Comparison of ENCODE assay signal across 1 cellular context in genomic region chr10:77392236-77392721, GRCh38.
TF ChIP-seq lines count a peak whose summit lies in the region.

No MANE protein-coding gene starts in this region.

TF ChIP-seq in IMR-90, 13 proteins besides CTCF, POLR2A, EP300 and RAD21 (continued from another document):
- TF ChIP-seq, protein P1, sequence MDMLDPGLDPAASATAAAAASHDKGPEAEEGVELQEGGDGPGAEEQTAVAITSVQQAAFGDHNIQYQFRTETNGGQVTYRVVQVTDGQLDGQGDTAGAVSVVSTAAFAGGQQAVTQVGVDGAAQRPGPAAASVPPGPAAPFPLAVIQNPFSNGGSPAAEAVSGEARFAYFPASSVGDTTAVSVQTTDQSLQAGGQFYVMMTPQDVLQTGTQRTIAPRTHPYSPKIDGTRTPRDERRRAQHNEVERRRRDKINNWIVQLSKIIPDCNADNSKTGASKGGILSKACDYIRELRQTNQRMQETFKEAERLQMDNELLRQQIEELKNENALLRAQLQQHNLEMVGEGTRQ (IDR thresholded peaks at IDR 0.05; ENCODE audit: low read depth, low read length), result no peak
- TF ChIP-seq MAZ (IDR thresholded peaks at IDR 0.05; ENCODE audit: borderline replicate concordance, low read depth, low read length) (no peak), CHD1 (IDR thresholded peaks at IDR 0.05; ENCODE audit: low read depth, low read length) (no peak), BHLHE40 (IDR thresholded peaks at IDR 0.05; ENCODE audit: low read depth, low read length) (no peak), SMC3 (IDR thresholded peaks at IDR 0.05; ENCODE audit: low read depth, low read length) (no peak), CEBPB (IDR thresholded peaks at IDR 0.05; ENCODE audit: low read depth, low read length) (no peak), NFE2L2 (IDR thresholded peaks at IDR 0.05; ENCODE audit: low read depth, low read length) (no peak), MAFK (IDR thresholded peaks at IDR 0.05; ENCODE audit: low read depth, low read length) (no peak)
- TF ChIP-seq, protein P2, sequence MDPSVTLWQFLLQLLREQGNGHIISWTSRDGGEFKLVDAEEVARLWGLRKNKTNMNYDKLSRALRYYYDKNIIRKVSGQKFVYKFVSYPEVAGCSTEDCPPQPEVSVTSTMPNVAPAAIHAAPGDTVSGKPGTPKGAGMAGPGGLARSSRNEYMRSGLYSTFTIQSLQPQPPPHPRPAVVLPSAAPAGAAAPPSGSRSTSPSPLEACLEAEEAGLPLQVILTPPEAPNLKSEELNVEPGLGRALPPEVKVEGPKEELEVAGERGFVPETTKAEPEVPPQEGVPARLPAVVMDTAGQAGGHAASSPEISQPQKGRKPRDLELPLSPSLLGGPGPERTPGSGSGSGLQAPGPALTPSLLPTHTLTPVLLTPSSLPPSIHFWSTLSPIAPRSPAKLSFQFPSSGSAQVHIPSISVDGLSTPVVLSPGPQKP (IDR thresholded peaks at IDR 0.05; ENCODE audit: borderline replicate concordance, low read depth, low read length), result no peak
